Comparison of ENCODE assay signal across 9 cellular contexts in the genomic region with DNA sequence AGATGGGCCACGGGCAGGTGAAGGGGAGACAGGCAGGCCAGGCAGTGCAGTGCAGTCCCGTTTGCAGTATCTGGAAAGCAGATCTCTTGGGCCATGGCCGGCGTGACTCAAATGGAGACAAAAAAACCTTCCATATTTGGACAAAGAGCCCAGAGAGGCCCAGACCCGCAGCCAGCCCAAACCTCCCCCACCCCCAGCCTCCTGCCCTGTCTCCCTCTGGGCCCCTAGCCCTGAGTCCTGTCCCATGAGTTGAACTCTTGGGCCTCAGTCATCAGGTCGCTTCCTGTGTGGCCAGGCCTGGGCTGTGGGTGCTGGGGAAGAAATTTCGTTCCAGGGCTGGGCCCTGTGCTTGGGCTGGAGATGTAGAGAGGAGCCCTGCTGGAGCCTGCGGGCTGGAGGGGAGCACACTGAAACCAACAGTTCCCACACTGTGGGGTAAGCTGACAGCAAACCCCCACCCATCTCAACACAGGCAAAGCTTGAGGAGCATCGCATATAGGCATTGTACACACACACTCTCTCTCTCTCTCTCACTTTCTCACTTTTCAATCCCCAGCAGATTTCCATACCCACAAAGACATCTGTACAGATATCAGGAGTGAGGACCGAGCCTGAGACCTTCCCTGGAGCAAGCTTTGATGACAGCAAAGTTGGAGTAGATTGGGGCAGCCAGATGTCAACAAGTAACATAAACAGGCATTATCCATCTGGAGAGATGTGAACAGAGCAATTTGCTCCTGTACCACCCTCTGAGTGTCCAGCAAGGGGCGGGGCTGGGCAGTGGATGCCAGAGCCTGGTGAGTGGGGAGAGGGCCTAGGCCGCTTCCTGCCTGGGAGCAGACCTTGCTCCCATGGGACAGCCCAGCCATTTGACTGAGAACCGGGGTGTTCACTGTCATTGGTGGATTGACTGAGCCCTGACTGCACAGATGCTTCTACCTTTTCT. TPM values are rescaled to one million over a fixed set of nuclear protein-coding genes. Genes with fewer than 3 reads are reported as not detected.
DNase-seq lines count a peak whose midpoint lies in the region; ATAC-seq, FAIRE-seq and TF ChIP-seq lines count a peak whose summit lies in the region.
"Had no signal": no experiment of that assay in that cellular context is flagged by ENCODE, and none has a peak within 500 bp of the region (broad histone marks: within the 10 kb centered on the region; RNA-seq: fewer than 3 reads in every experiment).

No MANE protein-coding gene starts in this region.

- H3K27ac ChIP-seq in GM12878 (ENCODE audit: control insufficient read depth, insufficient read depth) (peak overlapping the region; percentile 99), osteoblast (ENCODE audit: low read depth, low read length) (peak overlapping the region; percentile 94)

- H3K9me3 ChIP-seq in GM12878 (replicated peaks; ENCODE audit: control insufficient read depth, insufficient read depth, low read length) (no peaks in the 10 kb centered on the region), osteoblast (ENCODE audit: low read depth, low read length) (no peaks in the 10 kb centered on the region)

- intact Hi-C loops in GM12878 (cut with micrococcal nuclease; ENCODE audit: unreplicated experiment) = loop anchor here (1.0 to 2.0 kb wide), 3 partner anchors 11 to 173 kb away; no protein-coding TSS in a partner anchor

- peak overlapping the region; percentile 79 for H3K9ac ChIP-seq in GM12878 (ENCODE audit: control insufficient read depth, insufficient read depth, low read length)

- SMC1A ChIA-PET in GM12878 (lab: Charles Lee; ENCODE audit: uncharacterized antibody, unreplicated experiment) = interaction anchor here (0.5 to 11.8 kb wide), 5 partner anchors 9 to 249 kb away, joined by 3 to 106 read pairs (median 24); a partner anchor contains a TSS

- H2AFZ ChIP-seq in GM12878 (ENCODE audit: control insufficient read depth, low read depth, low read length) (peak overlapping the region; percentile 73), osteoblast (ENCODE audit: low read length) (no peak overlapping the region)

- 2% methylated on average over 12 of the region's 13 CpGs for WGBS in GM12878 (ENCODE audit: insufficient coverage, insufficient replicate concordance, low lambda C conversion rate, missing lambda C conversion rate)

- H3K36me3 ChIP-seq in GM12878 (ENCODE audit: control insufficient read depth in 2 of 2, insufficient read depth in 2 of 2, low read length in 1 of 2) = no peaks in the 10 kb centered on the region; a peak in 1 of 4 replicates
- H3K36me3 ChIP-seq in osteoblast (ENCODE audit: insufficient read depth, low read length) = peaks cover 9% of the 10 kb centered on the region

- H3K4me2 ChIP-seq in GM12878 (ENCODE audit: control insufficient read depth, insufficient read depth) (peak overlapping the region; percentile 68), osteoblast (ENCODE audit: insufficient read depth, low read length) (peak overlapping the region; percentile 67)

- POLR2A ChIA-PET in GM12878 (lab: Charles Lee) = interaction anchor here (0.5 to 6.3 kb wide), 6 partner anchors 10 to 229 kb away, joined by 3 to 78 read pairs (median 8); a partner anchor contains a TSS

- H4K20me1 ChIP-seq in GM12878 (ENCODE audit: control insufficient read depth, insufficient read depth) = no peaks in the 10 kb centered on the region
- peaks cover 45% of the 10 kb centered on the region for H4K20me1 ChIP-seq in osteoblast (ENCODE audit: insufficient read depth, low read length)

- DNase-seq in GM12878 (ENCODE audit: low read depth, low spot score) (peak; percentile 83), osteoblast (ENCODE audit: insufficient read length, low spot score, missing footprints) (peak; percentile 92), COR-L47 (lab: John Stamatoyannopoulos, UW) (no peak), HPDE6-E6E7 (ENCODE audit: extremely low spot score) (no peak)
- DNase-seq in stimulated activated CD4-positive, alpha-beta T cell treated with anti-CD3 and anti-CD28 coated beads, Interleukin-4, amount 100 ng/mL, for 4 hours = no peak
- DNase-seq in stimulated activated CD4-positive, alpha-beta T cell treated with anti-CD3 and anti-CD28 coated beads, Interleukin-4, amount 100 ng/mL, for 24 hours = no peak

- H3K4me3 ChIP-seq in GM12878 = peak overlapping the region; percentile 38; the same call in 1 of the 2 replicates
- peak overlapping the region; percentile 25 for H3K4me3 ChIP-seq in osteoblast (ENCODE audit: insufficient read depth, low read length)

- no peak for TF ChIP-seq RAD21 in GM12878 (IDR thresholded peaks at IDR 0.05; ENCODE audit: insufficient read depth, low read depth, low read length)

- in situ Hi-C loops in GM12878 (cut with MboI) = no loop called here

- TF ChIP-seq POLR2A in GM12878 (IDR thresholded peaks at IDR 0.05; ENCODE audit: low read depth, low read length) = peak; percentile 70

- TF ChIP-seq EP300 in GM12878 (IDR thresholded peaks at IDR 0.05; ENCODE audit: borderline replicate concordance in 1 of 2, control insufficient read depth in 1 of 2, low read depth in 2 of 2, low read length in 2 of 2) = no peak; a peak in 2 of 4 replicates

- H3K79me2 ChIP-seq in GM12878 (ENCODE audit: control insufficient read depth, insufficient read depth, low read length) (peaks cover 4% of the 10 kb centered on the region), osteoblast (ENCODE audit: insufficient read depth, low read length) (peaks cover 90% of the 10 kb centered on the region)

- CTCF ChIA-PET in GM12878 (lab: Yijun Ruan, JAX) = interaction anchor here (0.7 to 7.6 kb wide), 8 partner anchors 8 to 1128 kb away, joined by 3 to 126 read pairs (median 10); a partner anchor contains a TSS

- BruUV-seq in GM12878 (replicated peaks; lab: Mats Ljungman, UMichigan) = TSS peak; percentile 55

- RAD21 ChIA-PET in GM12878 (lab: Charles Lee; ENCODE audit: unreplicated experiment) = interaction anchor here (0.9 to 10.5 kb wide), 7 partner anchors 10 to 54 kb away, joined by 3 to 115 read pairs (median 10); a partner anchor contains a TSS

- FAIRE-seq in GM12878 (lab: Jason Lieb, UNC) = peak; percentile 68
- FAIRE-seq: endothelial cell of umbilical vein had no signal

- H3K27me3 ChIP-seq in GM12878 (replicated peaks in 1 of 2; ENCODE audit: control insufficient read depth in 2 of 2, insufficient read depth in 2 of 2, low read length in 1 of 2) (no peaks in the 10 kb centered on the region), osteoblast (ENCODE audit: insufficient read depth, low read length) (no peaks in the 10 kb centered on the region)

- TF ChIP-seq CTCF in GM12878 (IDR thresholded peaks at IDR 0.05 in 2 of 3, conservative IDR thresholded peaks at IDR 0.05 in 1 of 3; ENCODE audit: control insufficient read depth in 2 of 3, extremely low read depth in 1 of 3, insufficient read depth in 1 of 3, low read depth in 3 of 3, low read length in 3 of 3) (no peak), osteoblast (IDR thresholded peaks at IDR 0.05; ENCODE audit: extremely low read depth, low read depth, low read length) (no peak)

- peak; percentile 56 for ATAC-seq in GM18867 (IDR thresholded peaks at IDR 0.05; ENCODE audit: unreplicated experiment)
- ATAC-seq in HG02870 (IDR thresholded peaks at IDR 0.05; ENCODE audit: unreplicated experiment) = peak; percentile 74
- ATAC-seq in GM12878 = peak; percentile 83

- H3K4me1 ChIP-seq in GM12878 (ENCODE audit: control insufficient read depth, insufficient read depth, low read length) (peaks cover 80% of the 10 kb centered on the region), osteoblast (ENCODE audit: insufficient read depth, low read length) (peaks cover 85% of the 10 kb centered on the region)

RNA-seq across cellular contexts. Expression of a gene that starts 17.2 kb away (rescaled TPM):
- 89.0 and 109 TPM in 2 replicates for total RNA-seq in GM12878 (2013; cell fraction: nucleolus; rRNA removed)
- total RNA-seq in GM12878 (2014; rRNA removed) (1.9 and 3.0 TPM in 2 replicates), GM12878 (2014; rRNA removed; fragmentation: Illumina TruSeq; extraction: Trizol) (1.2 and 1.6 TPM in 2 replicates), GM12878 (2021) (3.6 and 5.2 TPM in 2 replicates), osteoblast (50.1 and 67.0 TPM in 2 replicates)
- 1.6 TPM for polyA plus RNA-seq in GM12878 (2011; ENCODE audit: low read depth)
- polyA plus RNA-seq in GM12878 (2011; rRNA removed) (7.2 and 11.0 TPM in 2 replicates), GM12878 (2014; fragmentation: Illumina TruSeq; extraction: Trizol) (1.8 and 1.9 TPM in 2 replicates), GM12878 (2014; fragmentation: Nextera tagmentation; extraction: Ambion mirVana) (under 1 TPM; 0.15 to 0.31 TPM), GM12878 (2014; rRNA removed) (3.5 and 7.0 TPM in 2 replicates), GM12878 (2016; fragmentation: Nextera tagmentation; extraction: Ambion mirVana) (under 1 TPM; 0.20 to 0.27 TPM)
- polyA plus RNA-seq in GM12878 (2011; cell fraction: cytosol; rRNA removed) = 13.6 and 18.5 TPM in 2 replicates
- polyA plus RNA-seq in GM12878 (2011; cell fraction: nucleus; rRNA removed) = 111 and 113 TPM in 2 replicates
- 5.5 and 5.6 TPM in 2 replicates for polyA plus RNA-seq in GM12878 (2012)
- 17.6 and 36.7 TPM in 2 replicates for polyA minus RNA-seq in GM12878 (2011; rRNA and poly(A)+ RNA removed)
- 12.2 and 14.6 TPM in 2 replicates for polyA minus RNA-seq in GM12878 (2011; cell fraction: cytosol; rRNA and poly(A)+ RNA removed)
- polyA minus RNA-seq in GM12878 (2011; cell fraction: nucleus; rRNA and poly(A)+ RNA removed) = 33.4 and 53.6 TPM in 2 replicates

RNA-seq across cellular contexts. Expression of a gene that starts 50.9 kb away (rescaled TPM):
- total RNA-seq in GM12878 (2013; cell fraction: nucleolus; rRNA removed) = 89.6 and 94.7 TPM in 2 replicates
- total RNA-seq in GM12878 (2014; rRNA removed) (19.8 and 23.4 TPM in 2 replicates), GM12878 (2014; rRNA removed; fragmentation: Illumina TruSeq; extraction: Trizol) (10.4 and 10.5 TPM in 2 replicates), GM12878 (2021) (27.9 and 28.5 TPM in 2 replicates), osteoblast (2.9 and 4.0 TPM in 2 replicates)
- 5.2 TPM for polyA plus RNA-seq in GM12878 (2011; ENCODE audit: low read depth)
- polyA plus RNA-seq in GM12878 (2011; rRNA removed) (7.9 and 13.0 TPM in 2 replicates), GM12878 (2014; fragmentation: Illumina TruSeq; extraction: Trizol) (2.5 and 8.4 TPM in 2 replicates), GM12878 (2014; fragmentation: Nextera tagmentation; extraction: Ambion mirVana) (1 to 10 TPM; 1.2 to 3.0 TPM), GM12878 (2014; rRNA removed) (21.1 and 23.6 TPM in 2 replicates), GM12878 (2016; fragmentation: Nextera tagmentation; extraction: Ambion mirVana) (10 to 100 TPM in 1 of 2 experiments, 1 to 10 TPM in 1; 8.8 to 11.1 TPM)
- polyA plus RNA-seq in GM12878 (2011; cell fraction: cytosol; rRNA removed) = 17.2 and 25.3 TPM in 2 replicates
- polyA plus RNA-seq in GM12878 (2011; cell fraction: nucleus; rRNA removed) = 96.7 and 106 TPM in 2 replicates
- polyA plus RNA-seq in GM12878 (2012) = 16.1 and 16.3 TPM in 2 replicates
- polyA minus RNA-seq in GM12878 (2011; rRNA and poly(A)+ RNA removed) = 10.7 and 22.1 TPM in 2 replicates
- 8.4 and 10.4 TPM in 2 replicates for polyA minus RNA-seq in GM12878 (2011; cell fraction: cytosol; rRNA and poly(A)+ RNA removed)
- polyA minus RNA-seq in GM12878 (2011; cell fraction: nucleus; rRNA and poly(A)+ RNA removed) = 24.1 and 45.4 TPM in 2 replicates

RNA-seq across cellular contexts. Expression of a gene that starts 53.2 kb away (rescaled TPM):
- 0.21 TPM in 1 of 2 replicates, not detected in the other for total RNA-seq in GM12878 (2013; cell fraction: nucleolus; rRNA removed)
- 0.23 TPM in 1 of 2 replicates, not detected in the other for total RNA-seq in GM12878 (2014; rRNA removed)
- total RNA-seq in GM12878 (2014; rRNA removed; fragmentation: Illumina TruSeq; extraction: Trizol) = 0.14 TPM in 1 of 2 replicates, not detected in the other
- total RNA-seq in GM12878 (2021) = 0.21 and 0.66 TPM in 2 replicates
- not detected for polyA plus RNA-seq in GM12878 (2011; ENCODE audit: low read depth)
- not detected in 2 replicates for polyA plus RNA-seq in GM12878 (2011; rRNA removed)
- not detected in 2 replicates for polyA plus RNA-seq in GM12878 (2011; cell fraction: cytosol; rRNA removed)
- 0.15 and 0.35 TPM in 2 replicates for polyA plus RNA-seq in GM12878 (2011; cell fraction: nucleus; rRNA removed)
- polyA plus RNA-seq in GM12878 (2012) = 0.12 and 0.15 TPM in 2 replicates
- 0.10 TPM in 1 of 2 replicates, not detected in the other for polyA plus RNA-seq in GM12878 (2014; fragmentation: Illumina TruSeq; extraction: Trizol)
- polyA plus RNA-seq in GM12878 (2014; fragmentation: Nextera tagmentation; extraction: Ambion mirVana) = under 1 TPM in 1 of 2 experiments, not detected in 1; 0.05 TPM
- polyA plus RNA-seq in GM12878 (2014; rRNA removed) = 0.52 and 0.90 TPM in 2 replicates
- under 1 TPM in 1 of 2 experiments, not detected in 1; 0.24 TPM for polyA plus RNA-seq in GM12878 (2016; fragmentation: Nextera tagmentation; extraction: Ambion mirVana)
- polyA minus RNA-seq in GM12878 (2011; rRNA and poly(A)+ RNA removed) = not detected in 2 replicates
- polyA minus RNA-seq in GM12878 (2011; cell fraction: cytosol; rRNA and poly(A)+ RNA removed) = not detected in 2 replicates
- not detected in 2 replicates for polyA minus RNA-seq in GM12878 (2011; cell fraction: nucleus; rRNA and poly(A)+ RNA removed)
- total RNA-seq in osteoblast = 0.72 and 1.8 TPM in 2 replicates
- total RNA-seq: endothelial cell of umbilical vein had no signal

Comparison
In these comparisons a context has a peak if more than half of its experiments do, and no peak if none do; other contexts are left out.
1. DNase-seq: peak in GM12878 (single experiment) and osteoblast (single experiment); none in COR-L47 (single experiment), stimulated activated CD4-positive, alpha-beta T cell treated with anti-CD3 and anti-CD28 coated beads, Interleukin-4, amount 100 ng/mL, for 4 hours (0 of 2), stimulated activated CD4-positive, alpha-beta T cell treated with anti-CD3 and anti-CD28 coated beads, Interleukin-4, amount 100 ng/mL, for 24 hours (single experiment) and HPDE6-E6E7 (single experiment).
2. Peak in every context shown above with its lines, with median percentiles within 50 percentile points of each other: ATAC-seq.